Comparison of ENCODE assay signal across 14 cellular contexts in genomic region chr15:77035584-77035983, GRCh38. TPM values are rescaled to one million over a fixed set of nuclear protein-coding genes. Genes with fewer than 3 reads are reported as not detected.
DNase-seq lines count a peak whose midpoint lies in the region; ATAC-seq and TF ChIP-seq lines count a peak whose summit lies in the region.
"Had no signal": no experiment of that assay in that cellular context is flagged by ENCODE, and none has a peak within 500 bp of the region (broad histone marks: within the 10 kb centered on the region; RNA-seq: fewer than 3 reads in every experiment).

No MANE protein-coding gene starts in this region.

- H3K4me3 ChIP-seq in SK-N-SH (ENCODE audit: low read depth in 2 of 2, low read length in 1 of 2) = no peak overlapping the region
- H3K4me3 ChIP-seq in neural progenitor cell = no peak overlapping the region
- H3K4me3 ChIP-seq: thyroid gland had no signal

- H3K36me3 ChIP-seq in SK-N-SH (replicated peaks in 1 of 2; ENCODE audit: control insufficient read depth in 1 of 2, insufficient read depth in 2 of 2, low read length in 1 of 2) (peaks cover 0 to 3% of the 10 kb centered on the region in 2 experiments), neural progenitor cell (no peaks in the 10 kb centered on the region)

- H2AFZ ChIP-seq in SK-N-SH (ENCODE audit: low read depth) = no peak overlapping the region
- no peak overlapping the region for H2AFZ ChIP-seq in neural progenitor cell (replicated peaks)

- WGBS in SK-N-SH (ENCODE audit: low lambda C conversion rate) = 100% methylated on average over 4 of the region's 9 CpGs

- ATAC-seq in SK-N-SH treated with all-trans-retinoic acid at 6 μM for 48 hours (no peak), HG02840 (IDR thresholded peaks at IDR 0.05; ENCODE audit: low FRiP score, unreplicated experiment) (no peak)
- ATAC-seq in CD4-positive, alpha-beta T cell (ENCODE audit: poor library complexity) = no peak

- no peaks in the 10 kb centered on the region for H3K27me3 ChIP-seq in SK-N-SH (ENCODE audit: insufficient read depth)
- H3K27me3 ChIP-seq in CD4-positive, alpha-beta T cell (ENCODE audit: control insufficient read depth, insufficient read depth, low read length) = no peaks in the 10 kb centered on the region
- H3K27me3 ChIP-seq in neural progenitor cell = no peaks in the 10 kb centered on the region
- H3K27me3 ChIP-seq: thyroid gland had no signal

- intact Hi-C loops in CD4-positive, alpha-beta T cell (cut with DNase I, micrococcal nuclease) = no loop called here

- CTCF ChIA-PET in SK-N-SH (lab: Yijun Ruan, JAX) = interaction anchor here (0.5 to 4.2 kb wide), 19 partner anchors 9 to 513 kb away, joined by 3 to 46 read pairs (median 3); no protein-coding TSS in a partner anchor
- CTCF ChIA-PET in CD4-positive, alpha-beta T cell (lab: Charles Lee) = interaction anchor here (1.2 to 1.9 kb wide), 4 partner anchors 10 to 62 kb away, joined by 4 to 8 read pairs (median 6); no protein-coding TSS in a partner anchor

- peaks cover 10% of the 10 kb centered on the region for H3F3A ChIP-seq in SK-N-SH (replicated peaks; ENCODE audit: insufficient read depth)
- H3F3A ChIP-seq in neural progenitor cell (ENCODE audit: low read depth) = peaks cover 6% of the 10 kb centered on the region

- H3K4me3 Mint-ChIP-seq in CD4-positive, alpha-beta T cell = no peak overlapping the region
- H3K4me3 Mint-ChIP-seq in chondrocyte (ENCODE audit: unreplicated experiment) (no peak overlapping the region), neural progenitor cell (no peak overlapping the region), osteocyte (ENCODE audit: unreplicated experiment) (no peak overlapping the region)

- no peak for TF ChIP-seq CTCF in SK-N-SH (IDR thresholded peaks at IDR 0.05)
- no peak for TF ChIP-seq CTCF in CD4-positive, alpha-beta T cell (IDR thresholded peaks at IDR 0.05)
- no peak for TF ChIP-seq CTCF in chondrocyte (IDR thresholded peaks at IDR 0.05)
- no peak for TF ChIP-seq CTCF in neural progenitor cell (IDR thresholded peaks at IDR 0.05)
- no peak for TF ChIP-seq CTCF in osteocyte (IDR thresholded peaks at IDR 0.05)

- DNase-seq in SK-N-SH = peak; percentile 27
- DNase-seq in CD4-positive, alpha-beta T cell = no peak
- peak; percentile 72 for DNase-seq in chondrocyte (ENCODE audit: low spot score)
- DNase-seq in neural progenitor cell (ENCODE audit: low spot score) = no peak
- no peak for DNase-seq in medulla oblongata (ENCODE audit: extremely low spot score)
- no peak for DNase-seq in osteocyte (ENCODE audit: extremely low spot score, unreplicated experiment)
- DNase-seq: foreskin melanocyte, mesenchymal stem cell, NCI-H187, SIG-M5, thyroid gland had no signal

- peak overlapping the region; percentile 65 for H3K27ac Mint-ChIP-seq in CD4-positive, alpha-beta T cell
- no peak overlapping the region for H3K27ac Mint-ChIP-seq in chondrocyte (ENCODE audit: unreplicated experiment)
- peak overlapping the region; percentile 43 for H3K27ac Mint-ChIP-seq in neural progenitor cell
- no peak overlapping the region for H3K27ac Mint-ChIP-seq in osteocyte (ENCODE audit: unreplicated experiment)

- H3K4me2 ChIP-seq in SK-N-SH = no peak overlapping the region
- H3K4me2 ChIP-seq in neural progenitor cell = no peak overlapping the region

- H3K79me2 ChIP-seq in SK-N-SH (ENCODE audit: insufficient read depth) = no peaks in the 10 kb centered on the region
- H3K79me2 ChIP-seq in neural progenitor cell (ENCODE audit: low read depth) = no peaks in the 10 kb centered on the region

- POLR2A ChIA-PET in SK-N-SH (lab: Yijun Ruan, JAX) = interaction anchor here (0.7 kb wide), 1 partner anchor 31 kb away, joined by 3 read pairs; no protein-coding TSS in a partner anchor
- POLR2A ChIA-PET in CD4-positive, alpha-beta T cell (lab: Charles Lee) = interaction anchor here (1.1 to 1.2 kb wide), 2 partner anchors 39 to 41 kb away, joined by 3 read pairs; partner anchors contain the start of gene PSTPIP1

- H3K36me3 Mint-ChIP-seq in CD4-positive, alpha-beta T cell (ENCODE audit: low read depth) = peaks cover 67% of the 10 kb centered on the region
- H3K36me3 Mint-ChIP-seq in chondrocyte (ENCODE audit: low read depth) (peaks cover 9% of the 10 kb centered on the region), neural progenitor cell (peaks cover 6% of the 10 kb centered on the region), osteocyte (ENCODE audit: unreplicated experiment) (peaks cover 6% of the 10 kb centered on the region)

- no peaks in the 10 kb centered on the region; a peak in 1 of 4 replicates for H3K4me1 ChIP-seq in SK-N-SH (ENCODE audit: control insufficient read depth in 1 of 2, insufficient read depth in 2 of 2, low read depth in 1 of 2, low read length in 1 of 2)
- H3K4me1 ChIP-seq in neural progenitor cell = peaks cover 25% of the 10 kb centered on the region
- H3K4me1 ChIP-seq: thyroid gland had no signal

- H3K9me3 Mint-ChIP-seq in CD4-positive, alpha-beta T cell = no peaks in the 10 kb centered on the region
- no peaks in the 10 kb centered on the region for H3K9me3 Mint-ChIP-seq in chondrocyte (ENCODE audit: low read depth)
- H3K9me3 Mint-ChIP-seq in neural progenitor cell = peaks cover 3% of the 10 kb centered on the region
- no peaks in the 10 kb centered on the region for H3K9me3 Mint-ChIP-seq in osteocyte (ENCODE audit: unreplicated experiment)

- H4K20me1 ChIP-seq in SK-N-SH (ENCODE audit: insufficient read depth) = no peaks in the 10 kb centered on the region
- H4K20me1 ChIP-seq in neural progenitor cell (ENCODE audit: low read depth) = no peaks in the 10 kb centered on the region

- TF ChIP-seq RAD21 in SK-N-SH (IDR thresholded peaks at IDR 0.05; ENCODE audit: low read length) = no peak

- no peak overlapping the region for H3K9ac ChIP-seq in SK-N-SH
- H3K9ac ChIP-seq in neural progenitor cell = no peak overlapping the region

- no peaks in the 10 kb centered on the region for H3K9me2 ChIP-seq in SK-N-SH

- TF ChIP-seq EP300 in SK-N-SH (IDR thresholded peaks at IDR 0.05; ENCODE audit: borderline replicate concordance in 1 of 2, low read depth in 1 of 2, low read length in 1 of 2) = no peak

- H3K27me3 Mint-ChIP-seq in CD4-positive, alpha-beta T cell = no peaks in the 10 kb centered on the region
- no peaks in the 10 kb centered on the region for H3K27me3 Mint-ChIP-seq in chondrocyte (ENCODE audit: low read depth)
- peaks cover 10% of the 10 kb centered on the region for H3K27me3 Mint-ChIP-seq in neural progenitor cell (ENCODE audit: insufficient read depth, low read depth)
- no peaks in the 10 kb centered on the region for H3K27me3 Mint-ChIP-seq in osteocyte (ENCODE audit: unreplicated experiment)

- peaks cover 8% of the 10 kb centered on the region for H3K4me1 Mint-ChIP-seq in CD4-positive, alpha-beta T cell (ENCODE audit: low read depth)
- peaks cover 9% of the 10 kb centered on the region for H3K4me1 Mint-ChIP-seq in chondrocyte (ENCODE audit: low read depth)
- peaks cover 18% of the 10 kb centered on the region for H3K4me1 Mint-ChIP-seq in neural progenitor cell
- peaks cover 14% of the 10 kb centered on the region for H3K4me1 Mint-ChIP-seq in osteocyte (ENCODE audit: unreplicated experiment)

- H3K27ac ChIP-seq in SK-N-SH (ENCODE audit: low read depth in 2 of 2, low read length in 1 of 2) = no peak overlapping the region; a peak in 1 of 4 replicates
- no peak overlapping the region for H3K27ac ChIP-seq in CD4-positive, alpha-beta T cell (ENCODE audit: low read depth, low read length)
- no peak overlapping the region for H3K27ac ChIP-seq in neural progenitor cell
- H3K27ac ChIP-seq: 22Rv1, thyroid gland had no signal

- H3K9me3 ChIP-seq in SK-N-SH (no peaks in the 10 kb centered on the region), neural progenitor cell (ENCODE audit: low read depth) (no peaks in the 10 kb centered on the region)
- H3K9me3 ChIP-seq in CD4-positive, alpha-beta T cell (ENCODE audit: control insufficient read depth, low read length) = no peaks in the 10 kb centered on the region
- H3K9me3 ChIP-seq: thyroid gland had no signal

TF ChIP-seq in SK-N-SH, 30 proteins besides CTCF, POLR2A, EP300 and RAD21 (continues in another document):
- TF ChIP-seq EZH2phosphoT487 (IDR thresholded peaks at IDR 0.05; ENCODE audit: borderline replicate concordance, low read depth) (no peak), PBX3 (IDR thresholded peaks at IDR 0.05) (no peak), GATA2 (CRISPR knock-in tag; IDR thresholded peaks at IDR 0.05) (no peak)

TF ChIP-seq in SK-N-SH treated with all-trans-retinoic acid at 6 μM for 48 hours, 23 proteins besides CTCF, POLR2A, EP300 and RAD21:
- TF ChIP-seq ZC3H10 (CRISPR knock-in tag; IDR thresholded peaks at IDR 0.05) (no peak), SNAI2 (CRISPR knock-in tag; IDR thresholded peaks at IDR 0.05) (no peak), PPARA (CRISPR knock-in tag; IDR thresholded peaks at IDR 0.05; ENCODE audit: borderline replicate concordance) (no peak), OSR1 (CRISPR knock-in tag; IDR thresholded peaks at IDR 0.05) (no peak)
- TF ChIP-seq, protein P1, sequence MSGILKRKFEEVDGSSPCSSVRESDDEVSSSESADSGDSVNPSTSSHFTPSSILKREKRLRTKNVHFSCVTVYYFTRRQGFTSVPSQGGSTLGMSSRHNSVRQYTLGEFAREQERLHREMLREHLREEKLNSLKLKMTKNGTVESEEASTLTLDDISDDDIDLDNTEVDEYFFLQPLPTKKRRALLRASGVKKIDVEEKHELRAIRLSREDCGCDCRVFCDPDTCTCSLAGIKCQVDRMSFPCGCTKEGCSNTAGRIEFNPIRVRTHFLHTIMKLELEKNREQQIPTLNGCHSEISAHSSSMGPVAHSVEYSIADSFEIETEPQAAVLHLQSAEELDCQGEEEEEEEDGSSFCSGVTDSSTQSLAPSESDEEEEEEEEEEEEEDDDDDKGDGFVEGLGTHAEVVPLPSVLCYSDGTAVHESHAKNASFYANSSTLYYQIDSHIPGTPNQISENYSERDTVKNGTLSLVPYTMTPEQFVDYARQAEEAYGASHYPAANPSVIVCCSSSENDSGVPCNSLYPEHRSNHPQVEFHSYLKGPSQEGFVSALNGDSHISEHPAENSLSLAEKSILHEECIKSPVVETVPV (CRISPR knock-in tag; IDR thresholded peaks at IDR 0.05) = no peak

RNA-seq across cellular contexts. Expression of gene TSPAN3, which starts 35.3 kb away (rescaled TPM):
- 409 and 600 TPM in 2 replicates for polyA plus RNA-seq in SK-N-SH (2012; rRNA removed)
- polyA plus RNA-seq in SK-N-SH (2012; cell fraction: cytosol; rRNA removed) = 514 and 573 TPM in 2 replicates
- polyA plus RNA-seq in SK-N-SH (2012; cell fraction: nucleus; rRNA removed) = 155 and 239 TPM in 2 replicates
- total RNA-seq in CD4-positive, alpha-beta T cell = 10 to 100 TPM; 14.7 to 15.5 TPM
- total RNA-seq in chondrocyte (242 to 333 TPM (median 250 TPM) in 3 replicates), neural progenitor cell (ENCODE audit: low replicate concordance) (331 and 474 TPM in 2 replicates), osteocyte (262 and 296 TPM in 2 replicates)

RNA-seq across cellular contexts. Expression of gene PSTPIP1, which starts 40.7 kb away (rescaled TPM):
- polyA plus RNA-seq in SK-N-SH (2012; rRNA removed) = 0.69 and 1.1 TPM in 2 replicates
- polyA plus RNA-seq in SK-N-SH (2012; cell fraction: cytosol; rRNA removed) = 0.40 and 0.66 TPM in 2 replicates
- polyA plus RNA-seq in SK-N-SH (2012; cell fraction: nucleus; rRNA removed) = 2.7 and 3.4 TPM in 2 replicates
- 10 to 100 TPM; 79.4 to 82.7 TPM for total RNA-seq in CD4-positive, alpha-beta T cell
- total RNA-seq in chondrocyte (not detected in 3 replicates), neural progenitor cell (ENCODE audit: low replicate concordance) (0.19 and 0.77 TPM in 2 replicates), osteocyte (not detected in 2 replicates)

Comparison
In these comparisons a context has a peak if more than half of its experiments do, and no peak if none do; other contexts are left out.
1. DNase-seq: peak in SK-N-SH (single experiment) and chondrocyte (single experiment); none in CD4-positive, alpha-beta T cell (0 of 10), neural progenitor cell (single experiment), medulla oblongata (single experiment) and osteocyte (single experiment).
2. H3K27ac Mint-ChIP-seq: peak in CD4-positive, alpha-beta T cell (single experiment) and neural progenitor cell (single experiment); none in chondrocyte (single experiment) and osteocyte (single experiment).
3. RNA of gene TSPAN3, which starts 35.3 kb away (total RNA-seq): 331 to 474 TPM in neural progenitor cell, 262 to 296 TPM in osteocyte and 242 to 333 TPM in chondrocyte; 14.7 to 15.5 TPM in CD4-positive, alpha-beta T cell; every median in the first group is over 10 times any median in the second.
4. RNA of gene PSTPIP1, which starts 40.7 kb away (total RNA-seq): 79.4 to 82.7 TPM in CD4-positive, alpha-beta T cell; 0.19 to 0.77 TPM in neural progenitor cell, not detected in chondrocyte and not detected in osteocyte; every median in the first group is over 10 times any median in the second.